ENCODE assay signal across 8 cellular contexts in genomic region chr12:111404362-111405148, GRCh38. TPM values are rescaled to one million over a fixed set of nuclear protein-coding genes. Genes with fewer than 3 reads are reported as not detected.
DNase-seq lines count a peak whose midpoint lies in the region; ATAC-seq and TF ChIP-seq lines count a peak whose summit lies in the region.

No MANE protein-coding gene starts in this region.

- peak overlapping the region; percentile 99 for H3K27ac Mint-ChIP-seq in activated T-cell treated with anti-CD3 and anti-CD28 coated beads, Interleukin-2, amount 50 U/mL, for 24 hours

- no peak for TF ChIP-seq CTCF in MM.1S (IDR thresholded peaks at IDR 0.05; ENCODE audit: low read length)

- peak overlapping the region; percentile 57; the same call in 1 of the 2 replicates for H3K4me2 ChIP-seq in MM.1S (ENCODE audit: low read depth, low read length)
- H3K4me2 ChIP-seq in skeletal muscle satellite cell (ENCODE audit: low read length), result peak overlapping the region; percentile 86

- H3K79me2 ChIP-seq in MM.1S (ENCODE audit: low read length), result peaks cover 34% of the 10 kb centered on the region

- ATAC-seq in left ventricle myocardium superior (no peak), GM18861 (IDR thresholded peaks at IDR 0.05; ENCODE audit: unreplicated experiment) (no peak)

- H3F3A ChIP-seq in MM.1S (ENCODE audit: insufficient read depth, low read length), result peaks cover 18% of the 10 kb centered on the region

- 0 out of 2 replicates have a peak overlapping the region, but pooled peaks have one; percentile 45 for H2AFZ ChIP-seq in MM.1S (ENCODE audit: low read length)

- intact Hi-C loops in left ventricle myocardium superior (cut with micrococcal nuclease), result no loop called here

- H3K27me3 ChIP-seq in MM.1S (replicated peaks; ENCODE audit: insufficient read depth, low read length) (no peaks in the 10 kb centered on the region), skeletal muscle satellite cell (ENCODE audit: control insufficient read depth, insufficient read depth, low read length) (no peaks in the 10 kb centered on the region)

- peak overlapping the region; percentile 50; the same call in 1 of the 2 replicates for H3K9ac ChIP-seq in MM.1S (ENCODE audit: low read length)
- peak overlapping the region; percentile 67 for H3K9ac ChIP-seq in skeletal muscle satellite cell (ENCODE audit: low read depth, low read length)

- peak overlapping the region; percentile 85 for H3K4me3 Mint-ChIP-seq in activated T-cell treated with anti-CD3 and anti-CD28 coated beads, Interleukin-2, amount 50 U/mL, for 24 hours

- peaks cover 66% of the 10 kb centered on the region for H3K4me1 Mint-ChIP-seq in activated T-cell treated with anti-CD3 and anti-CD28 coated beads, Interleukin-2, amount 50 U/mL, for 24 hours (ENCODE audit: low read depth)

- no peaks in the 10 kb centered on the region for H3K9me3 Mint-ChIP-seq in activated T-cell treated with anti-CD3 and anti-CD28 coated beads, Interleukin-2, amount 50 U/mL, for 24 hours

- H3K36me3 ChIP-seq in MM.1S (replicated peaks; ENCODE audit: insufficient read depth, low read length) (no peaks in the 10 kb centered on the region), skeletal muscle satellite cell (ENCODE audit: insufficient read depth, low read length) (peaks cover 16% of the 10 kb centered on the region)

- H3K4me1 ChIP-seq in MM.1S (ENCODE audit: low read length) (peaks cover 14% of the 10 kb centered on the region), skeletal muscle satellite cell (ENCODE audit: control insufficient read depth, insufficient read depth, low read length) (peaks cover 44% of the 10 kb centered on the region)

- H3K9me3 ChIP-seq in MM.1S (replicated peaks; ENCODE audit: insufficient read depth, low read length), result no peaks in the 10 kb centered on the region
- no peaks in the 10 kb centered on the region for H3K9me3 ChIP-seq in skeletal muscle satellite cell (replicated peaks; ENCODE audit: low read length)

- H3K27me3 Mint-ChIP-seq in activated T-cell treated with anti-CD3 and anti-CD28 coated beads, Interleukin-2, amount 50 U/mL, for 24 hours, result no peaks in the 10 kb centered on the region

- H3K27ac ChIP-seq in MM.1S (ENCODE audit: low read length), result no peak overlapping the region

- H4K20me1 ChIP-seq in MM.1S (ENCODE audit: insufficient read depth, low read length), result no peaks in the 10 kb centered on the region

- peaks cover 29% of the 10 kb centered on the region for H3K36me3 Mint-ChIP-seq in activated T-cell treated with anti-CD3 and anti-CD28 coated beads, Interleukin-2, amount 50 U/mL, for 24 hours (ENCODE audit: low read depth)

- no peaks in the 10 kb centered on the region for H3K9me2 ChIP-seq in MM.1S (replicated peaks; ENCODE audit: insufficient read depth, low read length)

- peak; percentile 22 for DNase-seq in SIG-M5 treated with dmso at 0.1 percent for 504 hours (lab: John Stamatoyannopoulos, UW; ENCODE audit: unreplicated experiment)
- DNase-seq in SIG-M5 (lab: John Stamatoyannopoulos, UW), result no peak
- no peak for DNase-seq in MM.1S
- peak; percentile 85 for DNase-seq in activated T-cell treated with anti-CD3 and anti-CD28 coated beads, Interleukin-2, amount 50 U/mL, for 24 hours
- DNase-seq in left ventricle myocardium superior, result peak; percentile 49
- no peak for DNase-seq in NCI-H774 (lab: John Stamatoyannopoulos, UW)

- H3K4me3 ChIP-seq in MM.1S (ENCODE audit: low read length) (peak overlapping the region; percentile 53), skeletal muscle satellite cell (ENCODE audit: low read length) (peak overlapping the region; percentile 87)

RNA-seq across cellular contexts. Expression of gene SH2B3, which starts 1.2 kb away (rescaled TPM):
- total RNA-seq in left ventricle myocardium superior, result 45.1 TPM
- 62.6 and 84.1 TPM in 2 replicates for total RNA-seq in skeletal muscle satellite cell (2012; rRNA removed)

RNA-seq across cellular contexts. Expression of gene PHETA1, which starts 35.7 kb away (rescaled TPM):
- total RNA-seq in left ventricle myocardium superior, result 28.6 TPM
- total RNA-seq in skeletal muscle satellite cell (2012; rRNA removed), result 7.0 and 9.4 TPM in 2 replicates

Comparison
In these comparisons a context has a peak if more than half of its experiments do, and no peak if none do; other contexts are left out.
1. DNase-seq: peak in SIG-M5 treated with dmso at 0.1 percent for 504 hours (single experiment), activated T-cell treated with anti-CD3 and anti-CD28 coated beads, Interleukin-2, amount 50 U/mL, for 24 hours (single experiment) and left ventricle myocardium superior (single experiment); none in SIG-M5 (single experiment), MM.1S (single experiment) and NCI-H774 (single experiment).